ENCODE assay signal across 1 cellular context in the genomic region with DNA sequence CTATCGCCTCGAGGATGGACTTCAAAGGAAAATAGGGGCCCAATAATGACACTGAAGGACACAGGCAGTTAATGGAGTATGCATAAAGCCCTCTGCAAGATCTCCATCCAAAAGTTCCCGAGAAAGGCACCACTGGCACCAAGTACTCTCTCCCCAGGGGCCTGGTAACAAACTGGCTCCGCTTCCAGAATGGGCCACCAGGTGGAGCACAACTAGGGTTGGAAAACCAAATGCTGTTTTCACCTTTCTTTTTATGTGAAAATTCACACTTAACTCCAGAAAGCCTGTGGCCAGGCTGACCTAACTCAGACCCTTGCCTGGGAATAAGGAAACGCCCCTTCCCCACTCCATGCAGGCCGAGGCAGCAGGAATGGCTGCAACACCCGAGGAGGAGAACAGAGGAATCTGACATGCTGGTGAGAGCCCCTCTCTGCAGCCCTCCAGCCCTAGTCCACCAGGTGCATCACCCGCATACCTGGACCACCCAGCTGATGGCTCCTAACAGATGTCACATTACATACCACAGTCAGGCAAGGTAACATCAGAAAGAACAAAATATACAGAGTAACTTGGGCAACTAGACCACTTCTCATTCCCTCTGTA.
TF ChIP-seq lines count a peak whose summit lies in the region.

No MANE protein-coding gene starts in this region.

TF ChIP-seq in IMR-90, 13 proteins besides CTCF, POLR2A, EP300 and RAD21:
- TF ChIP-seq SMC3 (IDR thresholded peaks at IDR 0.05; ENCODE audit: low read depth, low read length) = peak; percentile 86
- TF ChIP-seq BHLHE40 (IDR thresholded peaks at IDR 0.05; ENCODE audit: low read depth, low read length) = no peak
TF ChIP-seq in IMR-90: peak in this region for 1.
